ENCODE assay signal across 18 cellular contexts in the genomic region with DNA sequence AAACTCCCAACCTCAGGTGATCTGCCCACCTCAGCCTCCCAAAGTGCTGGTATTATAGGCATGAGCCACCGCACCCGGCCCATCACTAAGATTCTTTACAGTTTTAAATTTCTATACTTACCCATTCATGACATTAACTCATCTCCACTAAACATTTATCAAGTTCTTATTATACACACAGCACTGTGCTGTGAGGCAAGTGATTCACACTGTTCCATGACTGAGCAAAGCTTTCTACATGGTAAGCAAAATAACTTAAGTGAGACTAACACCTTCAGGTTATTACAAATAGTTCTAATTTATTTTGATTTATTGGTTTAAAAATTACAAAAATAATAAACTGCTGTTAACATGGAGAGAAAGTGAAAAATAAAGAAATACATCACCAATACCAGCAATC. TPM values are rescaled to one million over a fixed set of nuclear protein-coding genes. Genes with fewer than 3 reads are reported as not detected.
A peak's percentile ranks its signal among the peaks of the same experiment; 100 is the strongest.
DNase-seq lines count a peak whose midpoint lies in the region; ATAC-seq, FAIRE-seq and TF ChIP-seq lines count a peak whose summit lies in the region.
"Had no signal": no experiment of that assay in that cellular context is flagged by ENCODE, and none has a peak within 500 bp of the region (broad histone marks: within the 10 kb centered on the region; RNA-seq: fewer than 3 reads in every experiment).

No MANE protein-coding gene starts in this region.

- H3K36me3 ChIP-seq in BLaER1 treated with 17β-estradiol and CSF1 and Interleukin-3, amounts not matched to agents 10 nM and 100 nM = peaks cover 54 to 76% (median 66%) of the 10 kb centered on the region in 11 experiments
- peaks cover 28% of the 10 kb centered on the region for H3K36me3 ChIP-seq in K562 (ENCODE audit: control insufficient read depth, insufficient read depth, low read length)
- H3K36me3 ChIP-seq in parathyroid adenoma (ENCODE audit: control insufficient read depth, insufficient read depth, low read length) = no peaks in the 10 kb centered on the region

- in situ Hi-C loops in K562 (cut with MboI) = no loop called here

- POLR2A ChIA-PET in K562 (lab: Yijun Ruan, JAX) = no interaction called here

- no peaks in the 10 kb centered on the region for H4K20me1 ChIP-seq in BLaER1 treated with 17β-estradiol and CSF1 and Interleukin-3, amounts not matched to agents 10 nM and 100 nM
- no peaks in the 10 kb centered on the region for H4K20me1 ChIP-seq in K562 (replicated peaks; ENCODE audit: control insufficient read depth, insufficient read depth, low read length)

- H3K9ac ChIP-seq in BLaER1 treated with 17β-estradiol and CSF1 and Interleukin-3, amounts not matched to agents 10 nM and 100 nM = 0 out of 22 replicates have a peak overlapping the region, but pooled peaks of 1 of the 11 experiments have one; percentile 19
- H3K9ac ChIP-seq in K562 (ENCODE audit: insufficient read depth in 1 of 2, low read depth in 2 of 2, low read length in 2 of 2) (no peak overlapping the region), parathyroid adenoma (no peak overlapping the region)
- H3K9ac ChIP-seq: GM23248 had no signal

- no peaks in the 10 kb centered on the region for H3K9me1 ChIP-seq in K562 (ENCODE audit: control insufficient read depth, insufficient read depth, low read length)

- peaks cover 14 to 25% (median 17%) of the 10 kb centered on the region in 10 experiments for H3K4me1 ChIP-seq in BLaER1 treated with 17β-estradiol and CSF1 and Interleukin-3, amounts not matched to agents 10 nM and 100 nM
- H3K4me1 ChIP-seq in K562 (replicated peaks in 1 of 2; ENCODE audit: control insufficient read depth in 2 of 2, insufficient read depth in 2 of 2, low read length in 2 of 2) (no peaks in the 10 kb centered on the region), parathyroid adenoma (peaks cover 19% of the 10 kb centered on the region)

- intact Hi-C loops in K562 (cut with micrococcal nuclease) = no loop called here

- DNase-seq in K562 (ENCODE audit: extremely low read depth in 1 of 4, low spot score in 3 of 4) = no peak
- no peak for DNase-seq in middle frontal gyrus (ENCODE audit: extremely low spot score, low spot score)
- DNase-seq in NCI-H345 treated with DMSO at 0.1 percent for 48 hours (lab: John Stamatoyannopoulos, UW; ENCODE audit: unreplicated experiment) = no peak
- no peak for DNase-seq in NCI-H1092 (lab: John Stamatoyannopoulos, UW)
- DNase-seq: CD4-positive, alpha-beta T cell; CD8-positive, alpha-beta memory T cell; DMS 273 treated with DMSO at 0.1 percent for 48 hours; DND-41; GM23248; H7; HCEC 1CT had no signal

- H3K79me2 ChIP-seq in K562 (ENCODE audit: control insufficient read depth, insufficient read depth, low read length) (no peaks in the 10 kb centered on the region), parathyroid adenoma (no peaks in the 10 kb centered on the region)

- TF ChIP-seq EP300 in K562 (IDR thresholded peaks at IDR 0.05; ENCODE audit: low read length) = no peak

- H3K27ac ChIP-seq in BLaER1 treated with 17β-estradiol and CSF1 and Interleukin-3, amounts not matched to agents 10 nM and 100 nM = peak overlapping the region in 7 of 11 experiments; percentile 9 to 66 (median 60); a peak in 11 of 22 replicates
- no peak overlapping the region for H3K27ac ChIP-seq in K562 (ENCODE audit: extremely low read depth, low read depth, low read length)
- H3K27ac ChIP-seq in parathyroid adenoma = peak overlapping the region; percentile 61
- H3K27ac ChIP-seq: GM23248 had no signal

- H3K27me3 ChIP-seq in BLaER1 treated with 17β-estradiol and CSF1 and Interleukin-3, amounts not matched to agents 10 nM and 100 nM = no peaks in the 10 kb centered on the region
- H3K27me3 ChIP-seq in K562 (ENCODE audit: control insufficient read depth in 2 of 2, insufficient read depth in 2 of 2, low read length in 2 of 2) (no peaks in the 10 kb centered on the region), parathyroid adenoma (ENCODE audit: control insufficient read depth, insufficient read depth, low read length) (no peaks in the 10 kb centered on the region)

- H2AFZ ChIP-seq in K562 (ENCODE audit: low read depth, low read length) = no peak overlapping the region
- H2AFZ ChIP-seq in parathyroid adenoma = no peak overlapping the region
- H2AFZ ChIP-seq: GM23248 had no signal

- no peak for TF ChIP-seq CTCF in K562 (IDR thresholded peaks at IDR 0.05 in 2 of 3, conservative IDR thresholded peaks at IDR 0.05 in 1 of 3; ENCODE audit: insufficient read depth in 2 of 3, low read depth in 1 of 3, low read length in 3 of 3)
- TF ChIP-seq CTCF in parathyroid adenoma (IDR thresholded peaks at IDR 0.05) = no peak

- peak overlapping the region; percentile 26 to 68 (median 63); a peak in 21 of 22 replicates for H3K4me2 ChIP-seq in BLaER1 treated with 17β-estradiol and CSF1 and Interleukin-3, amounts not matched to agents 10 nM and 100 nM
- H3K4me2 ChIP-seq in K562 (ENCODE audit: insufficient read depth, low read length) = no peak overlapping the region
- no peak overlapping the region for H3K4me2 ChIP-seq in parathyroid adenoma (ENCODE audit: low read length)

- TF ChIP-seq POLR2A in K562 (conservative IDR thresholded peaks at IDR 0.05) = no peak

- no peak for ATAC-seq in K562

- no TSS peak for BruUV-seq in K562 (replicated peaks; lab: Mats Ljungman, UMichigan)

- peak; percentile 6 for FAIRE-seq in K562 (lab: Jason Lieb, UNC)
- FAIRE-seq: D721Med, GM19239, H1 had no signal

- CTCF ChIA-PET in K562 (lab: Yijun Ruan, JAX; ENCODE audit: low intra/inter-chr PET ratio) = no interaction called here

- no peak for TF ChIP-seq RAD21 in K562 (CRISPR knock-in tag; conservative IDR thresholded peaks at IDR 0.05 in 1 of 2, IDR thresholded peaks at IDR 0.05 in 1 of 2)

- H3K4me3 ChIP-seq in BLaER1 treated with 17β-estradiol and CSF1 and Interleukin-3, amounts not matched to agents 10 nM and 100 nM = no peak overlapping the region
- H3K4me3 ChIP-seq in K562 (no peak overlapping the region), parathyroid adenoma (ENCODE audit: low read depth, low read length) (no peak overlapping the region)
- H3K4me3 ChIP-seq: GM23248 had no signal

- 93% methylated on average over 2 of the region's 2 CpGs for WGBS in K562 (ENCODE audit: insufficient coverage, low coverage, missing lambda C conversion rate)

- no peaks in the 10 kb centered on the region for H3K9me3 ChIP-seq in BLaER1 treated with 17β-estradiol and CSF1 and Interleukin-3, amounts not matched to agents 10 nM and 100 nM (replicated peaks in 1 of 11)
- H3K9me3 ChIP-seq in K562 (replicated peaks; ENCODE audit: control insufficient read depth, insufficient read depth, low read depth, low read length) = no peaks in the 10 kb centered on the region
- H3K9me3 ChIP-seq in parathyroid adenoma (ENCODE audit: control insufficient read depth, low read length) = no peaks in the 10 kb centered on the region

TF ChIP-seq in K562, 482 proteins besides CTCF, POLR2A, EP300 and RAD21 (continues in another document):
- TF ChIP-seq, protein P1, sequence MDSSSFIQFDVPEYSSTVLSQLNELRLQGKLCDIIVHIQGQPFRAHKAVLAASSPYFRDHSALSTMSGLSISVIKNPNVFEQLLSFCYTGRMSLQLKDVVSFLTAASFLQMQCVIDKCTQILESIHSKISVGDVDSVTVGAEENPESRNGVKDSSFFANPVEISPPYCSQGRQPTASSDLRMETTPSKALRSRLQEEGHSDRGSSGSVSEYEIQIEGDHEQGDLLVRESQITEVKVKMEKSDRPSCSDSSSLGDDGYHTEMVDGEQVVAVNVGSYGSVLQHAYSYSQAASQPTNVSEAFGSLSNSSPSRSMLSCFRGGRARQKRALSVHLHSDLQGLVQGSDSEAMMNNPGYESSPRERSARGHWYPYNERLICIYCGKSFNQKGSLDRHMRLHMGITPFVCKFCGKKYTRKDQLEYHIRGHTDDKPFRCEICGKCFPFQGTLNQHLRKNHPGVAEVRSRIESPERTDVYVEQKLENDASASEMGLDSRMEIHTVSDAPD (CRISPR knock-in tag; IDR thresholded peaks at IDR 0.05) = no peak
- TF ChIP-seq JUND (IDR thresholded peaks at IDR 0.05; ENCODE audit: borderline replicate concordance, low read depth, low read length) (no peak), JUND (tag; IDR thresholded peaks at IDR 0.05; ENCODE audit: borderline replicate concordance, low read depth, low read length) (no peak), STAT5B (CRISPR knock-in tag; IDR thresholded peaks at IDR 0.05) (no peak)
- TF ChIP-seq, protein P2, sequence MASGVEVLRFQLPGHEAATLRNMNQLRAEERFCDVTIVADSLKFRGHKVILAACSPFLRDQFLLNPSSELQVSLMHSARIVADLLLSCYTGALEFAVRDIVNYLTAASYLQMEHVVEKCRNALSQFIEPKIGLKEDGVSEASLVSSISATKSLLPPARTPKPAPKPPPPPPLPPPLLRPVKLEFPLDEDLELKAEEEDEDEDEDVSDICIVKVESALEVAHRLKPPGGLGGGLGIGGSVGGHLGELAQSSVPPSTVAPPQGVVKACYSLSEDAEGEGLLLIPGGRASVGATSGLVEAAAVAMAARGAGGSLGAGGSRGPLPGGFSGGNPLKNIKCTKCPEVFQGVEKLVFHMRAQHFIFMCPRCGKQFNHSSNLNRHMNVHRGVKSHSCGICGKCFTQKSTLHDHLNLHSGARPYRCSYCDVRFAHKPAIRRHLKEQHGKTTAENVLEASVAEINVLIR (CRISPR knock-in tag; IDR thresholded peaks at IDR 0.05) = no peak

RNA-seq across cellular contexts. Expression of a gene that starts 33.5 kb away (rescaled TPM):
- total RNA-seq in K562 (2011; cell fraction: chromatin; rRNA removed; ENCODE audit: low replicate concordance) = 0.19 TPM in 1 of 2 replicates, not detected in the other
- not detected in 2 replicates for total RNA-seq in K562 (2011; cell fraction: nucleolus; rRNA removed)
- total RNA-seq in K562 (2011; cell fraction: nucleoplasm; rRNA removed) = not detected in 2 replicates
- total RNA-seq in K562 (2014; rRNA removed) (not detected in 2 replicates), K562 (2014; rRNA removed; fragmentation: Illumina TruSeq; extraction: Trizol) (not detected in 2 replicates), K562 (2015; rRNA removed; fragmentation: Illumina TruSeq; extraction: Trizol) (not detected in 2 replicates), K562 (2021) (not detected in 2 replicates)
- polyA plus RNA-seq in K562 (2011; rRNA removed) (0.07 and 0.08 TPM in 2 replicates), K562 (2014; fragmentation: Illumina TruSeq; extraction: Trizol) (not detected in 2 replicates), K562 (2014; fragmentation: Nextera tagmentation; extraction: Ambion mirVana) (under 1 TPM in 1 of 2 experiments, not detected in 1; 0.07 TPM), K562 (2014; rRNA removed) (0.03 TPM in 1 of 2 replicates, not detected in the other)
- 0.15 TPM in 1 of 2 replicates, not detected in the other for polyA plus RNA-seq in K562 (2011; cell fraction: cytosol; rRNA removed)
- polyA plus RNA-seq in K562 (2011; cell fraction: nucleus; rRNA removed) = 0.10 TPM in 1 of 2 replicates, not detected in the other
- 0.04 TPM in 1 of 2 replicates, not detected in the other for polyA plus RNA-seq in K562 (2012)
- polyA minus RNA-seq in K562 (2011; rRNA and poly(A)+ RNA removed) = 0.21 TPM in 1 of 2 replicates, not detected in the other
- polyA minus RNA-seq in K562 (2011; cell fraction: cytosol; rRNA and poly(A)+ RNA removed) = not detected in 2 replicates
- 0.11 TPM in 1 of 2 replicates, not detected in the other for polyA minus RNA-seq in K562 (2011; cell fraction: nucleus; rRNA and poly(A)+ RNA removed)
- total RNA-seq: A172; CD4-positive, alpha-beta T cell; CD8-positive, alpha-beta memory T cell; GM23248 had no signal
- polyA plus RNA-seq: BJ; CD8-positive, alpha-beta memory T cell had no signal

Comparison
In these comparisons a context has a peak if more than half of its experiments do, and no peak if none do; other contexts are left out.
1. H3K4me2 ChIP-seq: peak in BLaER1 treated with 17β-estradiol and CSF1 and Interleukin-3, amounts not matched to agents 10 nM and 100 nM (11 of 11); none in K562 (single experiment) and parathyroid adenoma (single experiment).